Comparison of ENCODE assay signal across 23 cellular contexts in the genomic region with DNA sequence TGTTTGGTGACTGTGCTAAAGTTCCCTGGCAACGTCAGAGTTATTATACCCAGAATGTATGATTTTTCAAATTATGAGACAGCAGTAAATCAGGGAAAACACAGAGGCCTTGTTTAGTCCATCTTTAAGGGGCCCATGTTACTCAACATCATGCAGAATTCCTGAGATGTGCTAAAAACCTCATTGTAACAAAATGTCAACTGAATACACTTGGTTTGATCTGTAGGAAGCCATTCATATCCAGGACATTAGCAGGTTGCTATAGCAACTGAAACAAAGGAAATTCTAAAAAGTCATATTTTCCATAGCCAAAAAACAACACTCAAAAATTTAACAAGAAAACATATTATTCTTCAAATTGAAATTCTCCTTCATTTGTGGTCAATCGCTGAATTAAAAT. TPM values are rescaled to one million over a fixed set of nuclear protein-coding genes. Genes with fewer than 3 reads are reported as not detected.
"Had no signal": no experiment of that assay in that cellular context is flagged by ENCODE, and none has a peak within 500 bp of the region (broad histone marks: within the 10 kb centered on the region; RNA-seq: fewer than 3 reads in every experiment).

No MANE protein-coding gene starts in this region.

- H3K4me1 Mint-ChIP-seq: activated B cell treated with CpG ODN at 0.5 μM for 24 hours; activated CD4-positive, alpha-beta T cell treated with anti-CD3 and anti-CD28 coated beads, Interleukin-2, amount 10 ng/mL, durations not matched to agents 24 days and 14 days; activated naive CD4-positive, alpha-beta T cell treated with anti-CD3 and anti-CD28 coated beads, Interleukin-2, amount 50 U/mL, for 24 hours; stimulated activated effector memory CD8-positive, alpha-beta T cell treated with anti-CD3 and anti-CD28 coated beads, Interleukin-12 subunit alpha, Interleukin-12 subunit beta, amount 100 ng/mL, for 72 hours; T-helper 17 cell had no signal

- H2AFZ ChIP-seq: hepatocyte had no signal

- H3K36me3 ChIP-seq: colonic mucosa, transverse colon, vagina had no signal

- H3K27me3 ChIP-seq: body of pancreas, colonic mucosa, hepatocyte, transverse colon, vagina had no signal

- H3K4me2 ChIP-seq: hepatocyte had no signal

- H3K79me2 ChIP-seq: hepatocyte had no signal

- H3K4me1 ChIP-seq: body of pancreas, colonic mucosa had no signal

- H3K27ac ChIP-seq: body of pancreas, colonic mucosa, epithelial cell of prostate, hepatocyte, vagina had no signal

- H3K36me3 Mint-ChIP-seq: activated naive CD4-positive, alpha-beta T cell treated with anti-CD3 and anti-CD28 coated beads, Interleukin-2, amount 50 U/mL, for 24 hours; natural killer cell treated with Interleukin-12 subunit alpha and Interleukin-12 subunit beta and Interleukin-15 and Interleukin-18, amount 100 ng/mL, for 72 hours; stimulated activated effector memory CD8-positive, alpha-beta T cell treated with anti-CD3 and anti-CD28 coated beads, Interleukin-12 subunit alpha, Interleukin-12 subunit beta, amount 100 ng/mL, for 72 hours had no signal

- H3K9me3 Mint-ChIP-seq: activated B cell treated with CpG ODN at 0.5 μM for 24 hours; activated CD4-positive, alpha-beta T cell treated with anti-CD3 and anti-CD28 coated beads, Interleukin-2, amount 10 ng/mL, durations not matched to agents 24 days and 14 days; activated naive CD4-positive, alpha-beta T cell treated with anti-CD3 and anti-CD28 coated beads, Interleukin-2, amount 50 U/mL, for 24 hours; natural killer cell treated with Interleukin-12 subunit alpha and Interleukin-12 subunit beta and Interleukin-15 and Interleukin-18, amount 100 ng/mL, for 72 hours; stimulated activated effector memory CD8-positive, alpha-beta T cell treated with anti-CD3 and anti-CD28 coated beads, Interleukin-12 subunit alpha, Interleukin-12 subunit beta, amount 100 ng/mL, for 72 hours had no signal

- H3K9me3 ChIP-seq: body of pancreas, colonic mucosa, transverse colon, vagina had no signal

- FAIRE-seq: TTC549 had no signal

- ATAC-seq: activated CD8-positive, alpha-beta T cell treated with anti-CD3 and anti-CD28 coated beads, Interleukin-2, amount 10 ng/mL, durations not matched to agents 7 days and 5 days; body of pancreas; natural killer cell treated with Interleukin-12 subunit alpha and Interleukin-12 subunit beta and Interleukin-15 and Interleukin-18, amount 100 ng/mL, for 72 hours; stimulated activated effector memory CD8-positive, alpha-beta T cell treated with anti-CD3 and anti-CD28 coated beads, Interleukin-12 subunit alpha, Interleukin-12 subunit beta, amount 100 ng/mL, for 72 hours; T-helper 17 cell had no signal

- H3K27ac Mint-ChIP-seq: activated B cell treated with CpG ODN at 0.5 μM for 24 hours; activated CD4-positive, alpha-beta T cell treated with anti-CD3 and anti-CD28 coated beads, Interleukin-2, amount 10 ng/mL, durations not matched to agents 24 days and 14 days; activated CD8-positive, alpha-beta T cell treated with anti-CD3 and anti-CD28 coated beads, Interleukin-2, amount 10 ng/mL, durations not matched to agents 7 days and 5 days; activated naive CD4-positive, alpha-beta T cell treated with anti-CD3 and anti-CD28 coated beads, Interleukin-2, amount 50 U/mL, for 24 hours; natural killer cell treated with Interleukin-12 subunit alpha and Interleukin-12 subunit beta and Interleukin-15 and Interleukin-18, amount 100 ng/mL, for 72 hours; stimulated activated effector memory CD8-positive, alpha-beta T cell treated with anti-CD3 and anti-CD28 coated beads, Interleukin-12 subunit alpha, Interleukin-12 subunit beta, amount 100 ng/mL, for 72 hours; T-helper 17 cell had no signal

- H3K4me3 Mint-ChIP-seq: activated B cell treated with CpG ODN at 0.5 μM for 24 hours; activated CD4-positive, alpha-beta T cell treated with anti-CD3 and anti-CD28 coated beads, Interleukin-2, amount 10 ng/mL, durations not matched to agents 24 days and 14 days; activated CD8-positive, alpha-beta T cell treated with anti-CD3 and anti-CD28 coated beads, Interleukin-2, amount 10 ng/mL, durations not matched to agents 7 days and 5 days; activated naive CD4-positive, alpha-beta T cell treated with anti-CD3 and anti-CD28 coated beads, Interleukin-2, amount 50 U/mL, for 24 hours; natural killer cell treated with Interleukin-12 subunit alpha and Interleukin-12 subunit beta and Interleukin-15 and Interleukin-18, amount 100 ng/mL, for 72 hours; stimulated activated effector memory CD8-positive, alpha-beta T cell treated with anti-CD3 and anti-CD28 coated beads, Interleukin-12 subunit alpha, Interleukin-12 subunit beta, amount 100 ng/mL, for 72 hours; T-helper 17 cell had no signal

- H3K4me3 ChIP-seq: body of pancreas, colonic mucosa, hepatocyte, lung, transverse colon, vagina had no signal

- DNase-seq: activated B cell treated with CpG ODN at 0.5 μM for 24 hours; activated CD4-positive, alpha-beta T cell treated with anti-CD3 and anti-CD28 coated beads, Interleukin-2, amount 10 ng/mL, durations not matched to agents 24 days and 14 days; activated CD8-positive, alpha-beta memory T cell treated with anti-CD3 and anti-CD28 coated beads, Interleukin-2, amount 50 U/mL, for 4 hours; activated CD8-positive, alpha-beta T cell treated with anti-CD3 and anti-CD28 coated beads, Interleukin-2, amount 10 ng/mL, durations not matched to agents 7 days and 5 days; activated effector memory CD4-positive, alpha-beta T cell treated with anti-CD3 and anti-CD28 coated beads, Interleukin-2, amount 50 U/mL, for 16 hours; activated T-cell treated with anti-CD3 and anti-CD28 coated beads, Interleukin-2, amount 50 U/mL, for 48 hours; amniotic stem cell; body of pancreas; caudate nucleus; colonic mucosa; effector memory CD4-positive, alpha-beta T cell; islet precursor cell; substantia nigra; T-helper 17 cell; transverse colon had no signal

RNA-seq across cellular contexts. Expression of gene COL12A1, which starts 35.2 kb away (rescaled TPM):
- total RNA-seq: activated B cell treated with CpG ODN at 0.5 μM for 24 hours; natural killer cell treated with Interleukin-12 subunit alpha and Interleukin-12 subunit beta and Interleukin-15 and Interleukin-18, amount 100 ng/mL, for 72 hours had no signal
